1 cellular context compared by ENCODE assay signal in genomic region chrX:105634180-105634579, GRCh38.
TF ChIP-seq lines count a peak whose summit lies in the region.

No MANE protein-coding gene starts in this region.

TF ChIP-seq in H1, 55 proteins besides CTCF, POLR2A, EP300 and RAD21 (continued from another document):
- TF ChIP-seq SIRT6 (IDR thresholded peaks at IDR 0.05; ENCODE audit: low read length), result no peak
